In genomic region chr1:231776006-231776707, GRCh38 we compare ENCODE assay signal across 14 cellular contexts.
DNase-seq lines count a peak whose midpoint lies in the region; TF ChIP-seq lines count a peak whose summit lies in the region.
"Had no signal": no experiment of that assay in that cellular context is flagged by ENCODE, and none has a peak within 500 bp of the region (broad histone marks: within the 10 kb centered on the region; RNA-seq: fewer than 3 reads in every experiment).

No MANE protein-coding gene starts in this region.

- no peak overlapping the region for H3K4me2 ChIP-seq in mesenchymal stem cell (ENCODE audit: low read length, poor library complexity, severe bottlenecking)

- DNase-seq in AG08396 (ENCODE audit: low spot score): peak; percentile 47
- DNase-seq in mesenchymal stem cell: peak; percentile 40
- DNase-seq in activated effector memory CD4-positive, alpha-beta T cell treated with Interleukin-2 at 50 U/mL for 16 hours: no peak
- DNase-seq in NCI-H510A treated with DMSO at 0.1 percent for 48 hours (lab: John Stamatoyannopoulos, UW): no peak
- DNase-seq in NCI-H128 (lab: John Stamatoyannopoulos, UW; ENCODE audit: unreplicated experiment): no peak
- DNase-seq in NCI-H82 treated with DMSO at 0.1 percent for 48 hours (lab: John Stamatoyannopoulos, UW; ENCODE audit: unreplicated experiment): no peak
- DNase-seq: activated naive CD8-positive, alpha-beta T cell treated with anti-CD3 and anti-CD28 coated beads, Interleukin-2, amount 10 ng/mL, durations not matched to agents 7 days and 5 days; BE2C; GF-D8; NCI-H1417 treated with DMSO at 0.1 percent for 48 hours; NCI-H82; SJCRH30 had no signal

- no peak overlapping the region for H3K14ac ChIP-seq in mesenchymal stem cell (ENCODE audit: low read length in 2 of 2)

- no peak overlapping the region for H3K4ac ChIP-seq in mesenchymal stem cell (ENCODE audit: low read depth in 1 of 2, low read length in 2 of 2)

- no peak overlapping the region for H2AFZ ChIP-seq in mesenchymal stem cell (ENCODE audit: low read depth, low read length)

- H3K23ac ChIP-seq in mesenchymal stem cell (ENCODE audit: low read length in 2 of 2): no peak overlapping the region

- H3K4me3 Mint-ChIP-seq in dendritic cell treated with granulocyte-macrophage colony-stimulating factor and Interleukin-4, amounts not matched to agents 40 ng/mL and 50 ng/mL, for 4 days: no peak overlapping the region
- H3K4me3 Mint-ChIP-seq: activated naive CD8-positive, alpha-beta T cell treated with anti-CD3 and anti-CD28 coated beads, Interleukin-2, amount 10 ng/mL, durations not matched to agents 7 days and 5 days had no signal

- H3K79me1 ChIP-seq in mesenchymal stem cell (replicated peaks; ENCODE audit: low read length, poor library complexity, severe bottlenecking): peaks cover 26% of the 10 kb centered on the region

- H2BK15ac ChIP-seq in mesenchymal stem cell (ENCODE audit: low read depth, poor library complexity, severe bottlenecking): no peak overlapping the region

- TF ChIP-seq EP300 in Ishikawa (IDR thresholded peaks at IDR 0.05; ENCODE audit: borderline replicate concordance): no peak

- no peak overlapping the region for H3K9ac ChIP-seq in mesenchymal stem cell (ENCODE audit: low read length)

- TF ChIP-seq RAD21 in Ishikawa (IDR thresholded peaks at IDR 0.05; ENCODE audit: low read depth): 0 out of 2 replicates have a peak, but pooled peaks have one; percentile 12

- H3K9me3 Mint-ChIP-seq in dendritic cell treated with granulocyte-macrophage colony-stimulating factor and Interleukin-4, amounts not matched to agents 40 ng/mL and 50 ng/mL, for 4 days: no peaks in the 10 kb centered on the region
- H3K9me3 Mint-ChIP-seq: activated naive CD8-positive, alpha-beta T cell treated with anti-CD3 and anti-CD28 coated beads, Interleukin-2, amount 10 ng/mL, durations not matched to agents 7 days and 5 days had no signal

- H4K91ac ChIP-seq in mesenchymal stem cell (ENCODE audit: low read length): no peak overlapping the region

- peaks cover 67% of the 10 kb centered on the region for H3K4me1 Mint-ChIP-seq in dendritic cell treated with granulocyte-macrophage colony-stimulating factor and Interleukin-4, amounts not matched to agents 40 ng/mL and 50 ng/mL, for 4 days (ENCODE audit: low read depth)
- H3K4me1 Mint-ChIP-seq: activated naive CD8-positive, alpha-beta T cell treated with anti-CD3 and anti-CD28 coated beads, Interleukin-2, amount 10 ng/mL, durations not matched to agents 7 days and 5 days had no signal

- no peaks in the 10 kb centered on the region for H3K9me3 ChIP-seq in mesenchymal stem cell (ENCODE audit: control insufficient read depth, low read length)
- H3K9me3 ChIP-seq: BE2C, SJCRH30 had no signal

- no peak overlapping the region for H4K8ac ChIP-seq in mesenchymal stem cell (ENCODE audit: low read length)

- peaks cover 37% of the 10 kb centered on the region for H3K36me3 Mint-ChIP-seq in dendritic cell treated with granulocyte-macrophage colony-stimulating factor and Interleukin-4, amounts not matched to agents 40 ng/mL and 50 ng/mL, for 4 days (ENCODE audit: low read depth)

- peak overlapping the region; percentile 88 for H3K27ac ChIP-seq in mesenchymal stem cell (ENCODE audit: low read length, poor library complexity, severe bottlenecking)
- H3K27ac ChIP-seq: SJCRH30 had no signal

- peaks cover 0 to 8% of the 10 kb centered on the region in 2 experiments for H3K36me3 ChIP-seq in mesenchymal stem cell (ENCODE audit: control insufficient read depth in 1 of 2, insufficient read depth in 2 of 2, low read depth in 1 of 2, low read length in 2 of 2)
- H3K36me3 ChIP-seq: BE2C had no signal

- H3K27me3 ChIP-seq in mesenchymal stem cell (ENCODE audit: control insufficient read depth in 1 of 2, insufficient read depth in 1 of 2, low read length in 2 of 2): no peaks in the 10 kb centered on the region
- H3K27me3 ChIP-seq: BE2C, SJCRH30 had no signal

- intact Hi-C loops in dendritic cell treated with granulocyte-macrophage colony-stimulating factor and Interleukin-4, amounts not matched to agents 40 ng/mL and 50 ng/mL, for 4 days (cut with micrococcal nuclease): loop anchor here (5.0 kb wide), 1 partner anchor 164 kb away; no protein-coding TSS in a partner anchor

- no peak overlapping the region for H2BK12ac ChIP-seq in mesenchymal stem cell (ENCODE audit: low read length in 2 of 2)

- peaks cover 14% of the 10 kb centered on the region for H3K4me1 ChIP-seq in mesenchymal stem cell (ENCODE audit: control insufficient read depth, insufficient read depth, low read depth, low read length)
- H3K4me1 ChIP-seq: BE2C, SJCRH30 had no signal

- no peak overlapping the region for H3K4me3 ChIP-seq in mesenchymal stem cell (ENCODE audit: insufficient read depth in 1 of 2, low read depth in 1 of 2, low read length in 2 of 2)
- H3K4me3 ChIP-seq: SJCRH30 had no signal

- H3K27ac Mint-ChIP-seq in dendritic cell treated with granulocyte-macrophage colony-stimulating factor and Interleukin-4, amounts not matched to agents 40 ng/mL and 50 ng/mL, for 4 days: peak overlapping the region; percentile 94
- H3K27ac Mint-ChIP-seq: activated naive CD8-positive, alpha-beta T cell treated with anti-CD3 and anti-CD28 coated beads, Interleukin-2, amount 10 ng/mL, durations not matched to agents 7 days and 5 days had no signal

- H2BK5ac ChIP-seq in mesenchymal stem cell (ENCODE audit: low read depth, low read length, poor library complexity, severe bottlenecking): peak overlapping the region; percentile 36

- peak overlapping the region; percentile 60 for H2AK5ac ChIP-seq in mesenchymal stem cell (ENCODE audit: low read length, severe bottlenecking)

- no peak overlapping the region for H3K18ac ChIP-seq in mesenchymal stem cell (ENCODE audit: low read depth in 1 of 2, low read length in 2 of 2)

- no peaks in the 10 kb centered on the region for H3K27me3 Mint-ChIP-seq in dendritic cell treated with granulocyte-macrophage colony-stimulating factor and Interleukin-4, amounts not matched to agents 40 ng/mL and 50 ng/mL, for 4 days
- H3K27me3 Mint-ChIP-seq: activated naive CD8-positive, alpha-beta T cell treated with anti-CD3 and anti-CD28 coated beads, Interleukin-2, amount 10 ng/mL, durations not matched to agents 7 days and 5 days had no signal

- no peak overlapping the region for H2BK120ac ChIP-seq in mesenchymal stem cell (ENCODE audit: low read depth, low read length)

- WGBS in mesenchymal stem cell: 80% methylated on average over 10 of the region's 10 CpGs

TF ChIP-seq in Ishikawa, 13 proteins besides CTCF, POLR2A, EP300 and RAD21:
- TF ChIP-seq TEAD4 (IDR thresholded peaks at IDR 0.05) (peak; percentile 57), USF1 (IDR thresholded peaks at IDR 0.05) (no peak)
TF ChIP-seq in Ishikawa: peak in this region for 1.

Comparison
In these comparisons a context has a peak if more than half of its experiments do, and no peak if none do; other contexts are left out.
1. DNase-seq: peak in AG08396 (single experiment) and mesenchymal stem cell (single experiment); none in activated effector memory CD4-positive, alpha-beta T cell treated with Interleukin-2 at 50 U/mL for 16 hours (single experiment), NCI-H510A treated with DMSO at 0.1 percent for 48 hours (single experiment), NCI-H128 (single experiment) and NCI-H82 treated with DMSO at 0.1 percent for 48 hours (single experiment).